ENCODE assay signal across 1 cellular context in the genomic region with DNA sequence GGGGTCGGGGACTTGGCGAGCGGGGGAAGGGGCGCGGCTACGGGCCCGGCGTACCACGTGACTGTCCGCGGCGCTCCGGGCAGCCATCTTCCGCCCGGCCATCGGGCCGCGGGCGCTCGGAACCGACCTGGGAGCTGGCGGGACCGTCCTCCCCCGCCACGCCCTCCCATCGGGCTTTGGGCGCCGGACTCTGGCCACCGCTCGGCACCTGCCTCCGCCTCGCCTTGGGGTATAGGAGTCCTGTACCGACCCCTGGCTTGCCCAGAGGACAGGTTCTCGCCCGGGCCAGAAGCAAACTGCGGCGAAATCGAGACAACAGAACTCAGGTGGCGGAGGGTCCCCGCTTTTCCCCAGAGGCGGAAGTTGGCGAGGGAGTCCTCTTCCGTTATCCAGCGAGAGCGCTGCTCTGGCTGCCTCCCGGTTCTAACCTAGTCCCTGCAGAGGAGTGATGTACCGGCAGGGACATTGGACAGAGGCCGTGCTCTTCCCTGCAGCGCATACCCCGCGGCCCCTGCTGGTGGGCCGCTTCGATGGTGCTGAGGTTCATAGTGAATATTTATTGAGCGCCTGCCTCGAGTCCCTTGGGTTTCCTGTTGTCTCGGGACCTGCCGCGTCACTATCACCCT.
TF ChIP-seq lines count a peak whose summit lies in the region.

No MANE protein-coding gene starts in this region.

TF ChIP-seq in GM12878, 131 proteins besides CTCF, POLR2A, EP300 and RAD21 (continued from another document and continues in another):
- no peak; the same call in 1 of the 2 replicates for TF ChIP-seq BACH1 (IDR thresholded peaks at IDR 0.05; ENCODE audit: borderline replicate concordance)
- TF ChIP-seq, protein P1, sequence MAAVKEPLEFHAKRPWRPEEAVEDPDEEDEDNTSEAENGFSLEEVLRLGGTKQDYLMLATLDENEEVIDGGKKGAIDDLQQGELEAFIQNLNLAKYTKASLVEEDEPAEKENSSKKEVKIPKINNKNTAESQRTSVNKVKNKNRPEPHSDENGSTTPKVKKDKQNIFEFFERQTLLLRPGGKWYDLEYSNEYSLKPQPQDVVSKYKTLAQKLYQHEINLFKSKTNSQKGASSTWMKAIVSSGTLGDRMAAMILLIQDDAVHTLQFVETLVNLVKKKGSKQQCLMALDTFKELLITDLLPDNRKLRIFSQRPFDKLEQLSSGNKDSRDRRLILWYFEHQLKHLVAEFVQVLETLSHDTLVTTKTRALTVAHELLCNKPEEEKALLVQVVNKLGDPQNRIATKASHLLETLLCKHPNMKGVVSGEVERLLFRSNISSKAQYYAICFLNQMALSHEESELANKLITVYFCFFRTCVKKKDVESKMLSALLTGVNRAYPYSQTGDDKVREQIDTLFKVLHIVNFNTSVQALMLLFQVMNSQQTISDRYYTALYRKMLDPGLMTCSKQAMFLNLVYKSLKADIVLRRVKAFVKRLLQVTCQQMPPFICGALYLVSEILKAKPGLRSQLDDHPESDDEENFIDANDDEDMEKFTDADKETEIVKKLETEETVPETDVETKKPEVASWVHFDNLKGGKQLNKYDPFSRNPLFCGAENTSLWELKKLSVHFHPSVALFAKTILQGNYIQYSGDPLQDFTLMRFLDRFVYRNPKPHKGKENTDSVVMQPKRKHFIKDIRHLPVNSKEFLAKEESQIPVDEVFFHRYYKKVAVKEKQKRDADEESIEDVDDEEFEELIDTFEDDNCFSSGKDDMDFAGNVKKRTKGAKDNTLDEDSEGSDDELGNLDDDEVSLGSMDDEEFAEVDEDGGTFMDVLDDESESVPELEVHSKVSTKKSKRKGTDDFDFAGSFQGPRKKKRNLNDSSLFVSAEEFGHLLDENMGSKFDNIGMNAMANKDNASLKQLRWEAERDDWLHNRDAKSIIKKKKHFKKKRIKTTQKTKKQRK (IDR thresholded peaks at IDR 0.05; ENCODE audit: low read depth, low read length), result no peak
- TF ChIP-seq, protein P2, sequence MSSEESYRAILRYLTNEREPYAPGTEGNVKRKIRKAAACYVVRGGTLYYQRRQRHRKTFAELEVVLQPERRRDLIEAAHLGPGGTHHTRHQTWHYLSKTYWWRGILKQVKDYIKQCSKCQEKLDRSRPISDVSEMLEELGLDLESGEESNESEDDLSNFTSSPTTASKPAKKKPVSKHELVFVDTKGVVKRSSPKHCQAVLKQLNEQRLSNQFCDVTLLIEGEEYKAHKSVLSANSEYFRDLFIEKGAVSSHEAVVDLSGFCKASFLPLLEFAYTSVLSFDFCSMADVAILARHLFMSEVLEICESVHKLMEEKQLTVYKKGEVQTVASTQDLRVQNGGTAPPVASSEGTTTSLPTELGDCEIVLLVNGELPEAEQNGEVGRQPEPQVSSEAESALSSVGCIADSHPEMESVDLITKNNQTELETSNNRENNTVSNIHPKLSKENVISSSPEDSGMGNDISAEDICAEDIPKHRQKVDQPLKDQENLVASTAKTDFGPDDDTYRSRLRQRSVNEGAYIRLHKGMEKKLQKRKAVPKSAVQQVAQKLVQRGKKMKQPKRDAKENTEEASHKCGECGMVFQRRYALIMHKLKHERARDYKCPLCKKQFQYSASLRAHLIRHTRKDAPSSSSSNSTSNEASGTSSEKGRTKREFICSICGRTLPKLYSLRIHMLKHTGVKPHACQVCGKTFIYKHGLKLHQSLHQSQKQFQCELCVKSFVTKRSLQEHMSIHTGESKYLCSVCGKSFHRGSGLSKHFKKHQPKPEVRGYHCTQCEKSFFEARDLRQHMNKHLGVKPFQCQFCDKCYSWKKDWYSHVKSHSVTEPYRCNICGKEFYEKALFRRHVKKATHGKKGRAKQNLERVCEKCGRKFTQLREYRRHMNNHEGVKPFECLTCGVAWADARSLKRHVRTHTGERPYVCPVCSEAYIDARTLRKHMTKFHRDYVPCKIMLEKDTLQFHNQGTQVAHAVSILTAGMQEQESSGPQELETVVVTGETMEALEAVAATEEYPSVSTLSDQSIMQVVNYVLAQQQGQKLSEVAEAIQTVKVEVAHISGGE (CRISPR knock-in tag; IDR thresholded peaks at IDR 0.05), result 0 out of 2 replicates have a peak, but pooled peaks have one; percentile 39
- TF ChIP-seq GATAD2B (conservative IDR thresholded peaks at IDR 0.05; ENCODE audit: low read depth), result peak; percentile 99
- no peak; the same call in 1 of the 2 replicates for TF ChIP-seq DPF2 (IDR thresholded peaks at IDR 0.05)
- TF ChIP-seq, protein P3, sequence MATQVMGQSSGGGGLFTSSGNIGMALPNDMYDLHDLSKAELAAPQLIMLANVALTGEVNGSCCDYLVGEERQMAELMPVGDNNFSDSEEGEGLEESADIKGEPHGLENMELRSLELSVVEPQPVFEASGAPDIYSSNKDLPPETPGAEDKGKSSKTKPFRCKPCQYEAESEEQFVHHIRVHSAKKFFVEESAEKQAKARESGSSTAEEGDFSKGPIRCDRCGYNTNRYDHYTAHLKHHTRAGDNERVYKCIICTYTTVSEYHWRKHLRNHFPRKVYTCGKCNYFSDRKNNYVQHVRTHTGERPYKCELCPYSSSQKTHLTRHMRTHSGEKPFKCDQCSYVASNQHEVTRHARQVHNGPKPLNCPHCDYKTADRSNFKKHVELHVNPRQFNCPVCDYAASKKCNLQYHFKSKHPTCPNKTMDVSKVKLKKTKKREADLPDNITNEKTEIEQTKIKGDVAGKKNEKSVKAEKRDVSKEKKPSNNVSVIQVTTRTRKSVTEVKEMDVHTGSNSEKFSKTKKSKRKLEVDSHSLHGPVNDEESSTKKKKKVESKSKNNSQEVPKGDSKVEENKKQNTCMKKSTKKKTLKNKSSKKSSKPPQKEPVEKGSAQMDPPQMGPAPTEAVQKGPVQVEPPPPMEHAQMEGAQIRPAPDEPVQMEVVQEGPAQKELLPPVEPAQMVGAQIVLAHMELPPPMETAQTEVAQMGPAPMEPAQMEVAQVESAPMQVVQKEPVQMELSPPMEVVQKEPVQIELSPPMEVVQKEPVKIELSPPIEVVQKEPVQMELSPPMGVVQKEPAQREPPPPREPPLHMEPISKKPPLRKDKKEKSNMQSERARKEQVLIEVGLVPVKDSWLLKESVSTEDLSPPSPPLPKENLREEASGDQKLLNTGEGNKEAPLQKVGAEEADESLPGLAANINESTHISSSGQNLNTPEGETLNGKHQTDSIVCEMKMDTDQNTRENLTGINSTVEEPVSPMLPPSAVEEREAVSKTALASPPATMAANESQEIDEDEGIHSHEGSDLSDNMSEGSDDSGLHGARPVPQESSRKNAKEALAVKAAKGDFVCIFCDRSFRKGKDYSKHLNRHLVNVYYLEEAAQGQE (IDR thresholded peaks at IDR 0.05; ENCODE audit: low read depth, low read length), result peak; percentile 71
- TF ChIP-seq ZNF24 (IDR thresholded peaks at IDR 0.05), result no peak
- TF ChIP-seq SIN3A (IDR thresholded peaks at IDR 0.05; ENCODE audit: low read depth, low read length), result 0 out of 2 replicates have a peak, but pooled peaks have one; percentile 25
- no peak for TF ChIP-seq SMAD5 (IDR thresholded peaks at IDR 0.05; ENCODE audit: low read depth)
- 0 out of 2 replicates have a peak, but pooled peaks have one; percentile 21 for TF ChIP-seq TCF12 (IDR thresholded peaks at IDR 0.05; ENCODE audit: low read depth, low read length)
- no peak for TF ChIP-seq ZNF274 (IDR thresholded peaks at IDR 0.05; ENCODE audit: insufficient read depth, insufficient read length)
- no peak for TF ChIP-seq TCF3 (IDR thresholded peaks at IDR 0.05; ENCODE audit: borderline replicate concordance, insufficient read depth, low read depth, low read length)
- TF ChIP-seq SP1 (IDR thresholded peaks at IDR 0.05; ENCODE audit: low read depth, low read length), result no peak
- TF ChIP-seq, protein P4, sequence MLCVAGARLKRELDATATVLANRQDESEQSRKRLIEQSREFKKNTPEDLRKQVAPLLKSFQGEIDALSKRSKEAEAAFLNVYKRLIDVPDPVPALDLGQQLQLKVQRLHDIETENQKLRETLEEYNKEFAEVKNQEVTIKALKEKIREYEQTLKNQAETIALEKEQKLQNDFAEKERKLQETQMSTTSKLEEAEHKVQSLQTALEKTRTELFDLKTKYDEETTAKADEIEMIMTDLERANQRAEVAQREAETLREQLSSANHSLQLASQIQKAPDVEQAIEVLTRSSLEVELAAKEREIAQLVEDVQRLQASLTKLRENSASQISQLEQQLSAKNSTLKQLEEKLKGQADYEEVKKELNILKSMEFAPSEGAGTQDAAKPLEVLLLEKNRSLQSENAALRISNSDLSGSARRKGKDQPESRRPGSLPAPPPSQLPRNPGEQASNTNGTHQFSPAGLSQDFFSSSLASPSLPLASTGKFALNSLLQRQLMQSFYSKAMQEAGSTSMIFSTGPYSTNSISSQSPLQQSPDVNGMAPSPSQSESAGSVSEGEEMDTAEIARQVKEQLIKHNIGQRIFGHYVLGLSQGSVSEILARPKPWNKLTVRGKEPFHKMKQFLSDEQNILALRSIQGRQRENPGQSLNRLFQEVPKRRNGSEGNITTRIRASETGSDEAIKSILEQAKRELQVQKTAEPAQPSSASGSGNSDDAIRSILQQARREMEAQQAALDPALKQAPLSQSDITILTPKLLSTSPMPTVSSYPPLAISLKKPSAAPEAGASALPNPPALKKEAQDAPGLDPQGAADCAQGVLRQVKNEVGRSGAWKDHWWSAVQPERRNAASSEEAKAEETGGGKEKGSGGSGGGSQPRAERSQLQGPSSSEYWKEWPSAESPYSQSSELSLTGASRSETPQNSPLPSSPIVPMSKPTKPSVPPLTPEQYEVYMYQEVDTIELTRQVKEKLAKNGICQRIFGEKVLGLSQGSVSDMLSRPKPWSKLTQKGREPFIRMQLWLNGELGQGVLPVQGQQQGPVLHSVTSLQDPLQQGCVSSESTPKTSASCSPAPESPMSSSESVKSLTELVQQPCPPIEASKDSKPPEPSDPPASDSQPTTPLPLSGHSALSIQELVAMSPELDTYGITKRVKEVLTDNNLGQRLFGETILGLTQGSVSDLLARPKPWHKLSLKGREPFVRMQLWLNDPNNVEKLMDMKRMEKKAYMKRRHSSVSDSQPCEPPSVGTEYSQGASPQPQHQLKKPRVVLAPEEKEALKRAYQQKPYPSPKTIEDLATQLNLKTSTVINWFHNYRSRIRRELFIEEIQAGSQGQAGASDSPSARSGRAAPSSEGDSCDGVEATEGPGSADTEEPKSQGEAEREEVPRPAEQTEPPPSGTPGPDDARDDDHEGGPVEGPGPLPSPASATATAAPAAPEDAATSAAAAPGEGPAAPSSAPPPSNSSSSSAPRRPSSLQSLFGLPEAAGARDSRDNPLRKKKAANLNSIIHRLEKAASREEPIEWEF (IDR thresholded peaks at IDR 0.05; ENCODE audit: insufficient replicate concordance, low read depth, low read length), result no peak
- TF ChIP-seq MXI1 (IDR thresholded peaks at IDR 0.05; ENCODE audit: low read depth, low read length), result peak; percentile 1; the same call in 1 of the 2 replicates
- peak; percentile 9 for TF ChIP-seq KLF5 (IDR thresholded peaks at IDR 0.05; ENCODE audit: partially characterized antibody)
- no peak for TF ChIP-seq CREM (IDR thresholded peaks at IDR 0.05; ENCODE audit: low read depth)
- TF ChIP-seq SREBF2 (IDR thresholded peaks at IDR 0.05; ENCODE audit: low read length), result no peak
- TF ChIP-seq, protein P5, sequence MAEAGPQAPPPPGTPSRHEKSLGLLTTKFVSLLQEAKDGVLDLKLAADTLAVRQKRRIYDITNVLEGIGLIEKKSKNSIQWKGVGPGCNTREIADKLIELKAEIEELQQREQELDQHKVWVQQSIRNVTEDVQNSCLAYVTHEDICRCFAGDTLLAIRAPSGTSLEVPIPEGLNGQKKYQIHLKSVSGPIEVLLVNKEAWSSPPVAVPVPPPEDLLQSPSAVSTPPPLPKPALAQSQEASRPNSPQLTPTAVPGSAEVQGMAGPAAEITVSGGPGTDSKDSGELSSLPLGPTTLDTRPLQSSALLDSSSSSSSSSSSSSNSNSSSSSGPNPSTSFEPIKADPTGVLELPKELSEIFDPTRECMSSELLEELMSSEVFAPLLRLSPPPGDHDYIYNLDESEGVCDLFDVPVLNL (IDR thresholded peaks at IDR 0.05; ENCODE audit: low read depth, low read length), result no peak
- TF ChIP-seq GABPA (IDR thresholded peaks at IDR 0.05; ENCODE audit: low read depth), result 0 out of 2 replicates have a peak, but pooled peaks have one; percentile 32
- TF ChIP-seq EED (IDR thresholded peaks at IDR 0.05; ENCODE audit: low read depth), result peak; percentile 55; the same call in 1 of the 2 replicates
- no peak for TF ChIP-seq BCL11A (IDR thresholded peaks at IDR 0.05; ENCODE audit: low read depth, low read length)
- no peak for TF ChIP-seq HCFC1 (IDR thresholded peaks at IDR 0.05; ENCODE audit: low read length)
- TF ChIP-seq PAX5 (IDR thresholded peaks at IDR 0.05; ENCODE audit: borderline replicate concordance, low read depth, low read length), result no peak
- TF ChIP-seq MEF2A (IDR thresholded peaks at IDR 0.05; ENCODE audit: insufficient read depth, low read depth, low read length), result no peak; the same call in 1 of the 2 replicates
- no peak for TF ChIP-seq EGR1 (IDR thresholded peaks at IDR 0.05; ENCODE audit: borderline replicate concordance in 1 of 2, low read depth in 2 of 2, low read length in 2 of 2)
- TF ChIP-seq SIX5 (IDR thresholded peaks at IDR 0.05; ENCODE audit: low read depth, low read length, severe bottlenecking), result no peak
- TF ChIP-seq, protein P6, sequence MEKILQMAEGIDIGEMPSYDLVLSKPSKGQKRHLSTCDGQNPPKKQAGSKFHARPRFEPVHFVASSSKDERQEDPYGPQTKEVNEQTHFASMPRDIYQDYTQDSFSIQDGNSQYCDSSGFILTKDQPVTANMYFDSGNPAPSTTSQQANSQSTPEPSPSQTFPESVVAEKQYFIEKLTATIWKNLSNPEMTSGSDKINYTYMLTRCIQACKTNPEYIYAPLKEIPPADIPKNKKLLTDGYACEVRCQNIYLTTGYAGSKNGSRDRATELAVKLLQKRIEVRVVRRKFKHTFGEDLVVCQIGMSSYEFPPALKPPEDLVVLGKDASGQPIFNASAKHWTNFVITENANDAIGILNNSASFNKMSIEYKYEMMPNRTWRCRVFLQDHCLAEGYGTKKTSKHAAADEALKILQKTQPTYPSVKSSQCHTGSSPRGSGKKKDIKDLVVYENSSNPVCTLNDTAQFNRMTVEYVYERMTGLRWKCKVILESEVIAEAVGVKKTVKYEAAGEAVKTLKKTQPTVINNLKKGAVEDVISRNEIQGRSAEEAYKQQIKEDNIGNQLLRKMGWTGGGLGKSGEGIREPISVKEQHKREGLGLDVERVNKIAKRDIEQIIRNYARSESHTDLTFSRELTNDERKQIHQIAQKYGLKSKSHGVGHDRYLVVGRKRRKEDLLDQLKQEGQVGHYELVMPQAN (conservative IDR thresholded peaks at IDR 0.05), result peak; percentile 85; the same call in 1 of the 2 replicates
- TF ChIP-seq RAD51 (IDR thresholded peaks at IDR 0.05), result peak; percentile 83
- peak; percentile 82 for TF ChIP-seq PML (IDR thresholded peaks at IDR 0.05; ENCODE audit: low read length)
- no peak for TF ChIP-seq MYC (IDR thresholded peaks at IDR 0.05; ENCODE audit: insufficient read depth, insufficient read length, insufficient replicate concordance, low read length, severe bottlenecking)
- peak; percentile 38 for TF ChIP-seq NBN (IDR thresholded peaks at IDR 0.05)
- TF ChIP-seq TAF1 (IDR thresholded peaks at IDR 0.05; ENCODE audit: borderline replicate concordance, low read depth, low read length), result 0 out of 2 replicates have a peak, but pooled peaks have one; percentile 52
